ENCODE assay signal across 1 cellular context in the genomic region with DNA sequence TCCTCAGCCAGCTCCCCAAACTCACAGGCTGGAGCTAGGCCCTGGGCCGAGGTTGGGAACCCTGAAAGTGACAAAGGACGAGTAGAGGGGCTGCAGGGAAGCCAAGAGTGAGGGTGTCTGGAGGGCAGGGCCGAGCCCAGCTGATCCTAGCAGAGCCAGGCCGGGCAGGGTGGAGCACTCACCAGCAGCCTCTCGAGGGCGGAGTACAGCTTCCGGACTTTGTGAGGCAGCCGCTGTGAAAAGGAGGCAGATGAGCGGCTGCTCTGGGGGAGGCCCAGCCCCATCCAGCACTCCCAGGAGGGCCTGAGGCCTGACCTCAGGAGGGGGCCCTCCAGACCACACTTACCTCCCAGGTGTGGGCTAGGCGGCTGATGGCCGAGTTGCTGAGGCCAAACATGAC.
TF ChIP-seq lines count a peak whose summit lies in the region.

No MANE protein-coding gene starts in this region.

TF ChIP-seq in WTC11, 78 proteins besides CTCF, POLR2A, EP300 and RAD21 (continued from another document):
- TF ChIP-seq, protein P1, sequence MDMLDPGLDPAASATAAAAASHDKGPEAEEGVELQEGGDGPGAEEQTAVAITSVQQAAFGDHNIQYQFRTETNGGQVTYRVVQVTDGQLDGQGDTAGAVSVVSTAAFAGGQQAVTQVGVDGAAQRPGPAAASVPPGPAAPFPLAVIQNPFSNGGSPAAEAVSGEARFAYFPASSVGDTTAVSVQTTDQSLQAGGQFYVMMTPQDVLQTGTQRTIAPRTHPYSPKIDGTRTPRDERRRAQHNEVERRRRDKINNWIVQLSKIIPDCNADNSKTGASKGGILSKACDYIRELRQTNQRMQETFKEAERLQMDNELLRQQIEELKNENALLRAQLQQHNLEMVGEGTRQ (CRISPR knock-in tag; IDR thresholded peaks at IDR 0.05), result no peak
- TF ChIP-seq, protein P2, sequence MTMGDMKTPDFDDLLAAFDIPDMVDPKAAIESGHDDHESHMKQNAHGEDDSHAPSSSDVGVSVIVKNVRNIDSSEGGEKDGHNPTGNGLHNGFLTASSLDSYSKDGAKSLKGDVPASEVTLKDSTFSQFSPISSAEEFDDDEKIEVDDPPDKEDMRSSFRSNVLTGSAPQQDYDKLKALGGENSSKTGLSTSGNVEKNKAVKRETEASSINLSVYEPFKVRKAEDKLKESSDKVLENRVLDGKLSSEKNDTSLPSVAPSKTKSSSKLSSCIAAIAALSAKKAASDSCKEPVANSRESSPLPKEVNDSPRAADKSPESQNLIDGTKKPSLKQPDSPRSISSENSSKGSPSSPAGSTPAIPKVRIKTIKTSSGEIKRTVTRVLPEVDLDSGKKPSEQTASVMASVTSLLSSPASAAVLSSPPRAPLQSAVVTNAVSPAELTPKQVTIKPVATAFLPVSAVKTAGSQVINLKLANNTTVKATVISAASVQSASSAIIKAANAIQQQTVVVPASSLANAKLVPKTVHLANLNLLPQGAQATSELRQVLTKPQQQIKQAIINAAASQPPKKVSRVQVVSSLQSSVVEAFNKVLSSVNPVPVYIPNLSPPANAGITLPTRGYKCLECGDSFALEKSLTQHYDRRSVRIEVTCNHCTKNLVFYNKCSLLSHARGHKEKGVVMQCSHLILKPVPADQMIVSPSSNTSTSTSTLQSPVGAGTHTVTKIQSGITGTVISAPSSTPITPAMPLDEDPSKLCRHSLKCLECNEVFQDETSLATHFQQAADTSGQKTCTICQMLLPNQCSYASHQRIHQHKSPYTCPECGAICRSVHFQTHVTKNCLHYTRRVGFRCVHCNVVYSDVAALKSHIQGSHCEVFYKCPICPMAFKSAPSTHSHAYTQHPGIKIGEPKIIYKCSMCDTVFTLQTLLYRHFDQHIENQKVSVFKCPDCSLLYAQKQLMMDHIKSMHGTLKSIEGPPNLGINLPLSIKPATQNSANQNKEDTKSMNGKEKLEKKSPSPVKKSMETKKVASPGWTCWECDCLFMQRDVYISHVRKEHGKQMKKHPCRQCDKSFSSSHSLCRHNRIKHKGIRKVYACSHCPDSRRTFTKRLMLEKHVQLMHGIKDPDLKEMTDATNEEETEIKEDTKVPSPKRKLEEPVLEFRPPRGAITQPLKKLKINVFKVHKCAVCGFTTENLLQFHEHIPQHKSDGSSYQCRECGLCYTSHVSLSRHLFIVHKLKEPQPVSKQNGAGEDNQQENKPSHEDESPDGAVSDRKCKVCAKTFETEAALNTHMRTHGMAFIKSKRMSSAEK (CRISPR knock-in tag; IDR thresholded peaks at IDR 0.05; ENCODE audit: borderline replicate concordance), result no peak
- TF ChIP-seq, protein P3, sequence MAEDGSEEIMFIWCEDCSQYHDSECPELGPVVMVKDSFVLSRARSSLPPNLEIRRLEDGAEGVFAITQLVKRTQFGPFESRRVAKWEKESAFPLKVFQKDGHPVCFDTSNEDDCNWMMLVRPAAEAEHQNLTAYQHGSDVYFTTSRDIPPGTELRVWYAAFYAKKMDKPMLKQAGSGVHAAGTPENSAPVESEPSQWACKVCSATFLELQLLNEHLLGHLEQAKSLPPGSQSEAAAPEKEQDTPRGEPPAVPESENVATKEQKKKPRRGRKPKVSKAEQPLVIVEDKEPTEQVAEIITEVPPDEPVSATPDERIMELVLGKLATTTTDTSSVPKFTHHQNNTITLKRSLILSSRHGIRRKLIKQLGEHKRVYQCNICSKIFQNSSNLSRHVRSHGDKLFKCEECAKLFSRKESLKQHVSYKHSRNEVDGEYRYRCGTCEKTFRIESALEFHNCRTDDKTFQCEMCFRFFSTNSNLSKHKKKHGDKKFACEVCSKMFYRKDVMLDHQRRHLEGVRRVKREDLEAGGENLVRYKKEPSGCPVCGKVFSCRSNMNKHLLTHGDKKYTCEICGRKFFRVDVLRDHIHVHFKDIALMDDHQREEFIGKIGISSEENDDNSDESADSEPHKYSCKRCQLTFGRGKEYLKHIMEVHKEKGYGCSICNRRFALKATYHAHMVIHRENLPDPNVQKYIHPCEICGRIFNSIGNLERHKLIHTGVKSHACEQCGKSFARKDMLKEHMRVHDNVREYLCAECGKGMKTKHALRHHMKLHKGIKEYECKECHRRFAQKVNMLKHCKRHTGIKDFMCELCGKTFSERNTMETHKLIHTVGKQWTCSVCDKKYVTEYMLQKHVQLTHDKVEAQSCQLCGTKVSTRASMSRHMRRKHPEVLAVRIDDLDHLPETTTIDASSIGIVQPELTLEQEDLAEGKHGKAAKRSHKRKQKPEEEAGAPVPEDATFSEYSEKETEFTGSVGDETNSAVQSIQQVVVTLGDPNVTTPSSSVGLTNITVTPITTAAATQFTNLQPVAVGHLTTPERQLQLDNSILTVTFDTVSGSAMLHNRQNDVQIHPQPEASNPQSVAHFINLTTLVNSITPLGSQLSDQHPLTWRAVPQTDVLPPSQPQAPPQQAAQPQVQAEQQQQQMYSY (CRISPR knock-in tag; IDR thresholded peaks at IDR 0.05), result no peak
- TF ChIP-seq TEAD4 (CRISPR knock-in tag; IDR thresholded peaks at IDR 0.05) (no peak), CREB1 (CRISPR knock-in tag; IDR thresholded peaks at IDR 0.05) (no peak), FOXJ3 (CRISPR knock-in tag; IDR thresholded peaks at IDR 0.05; ENCODE audit: borderline replicate concordance) (no peak), ZNF396 (CRISPR knock-in tag; IDR thresholded peaks at IDR 0.05; ENCODE audit: borderline replicate concordance) (no peak)
